26 cellular contexts compared by ENCODE assay signal in genomic region chr3:165884518-165884917, GRCh38. TPM values are rescaled to one million over a fixed set of nuclear protein-coding genes. Genes with fewer than 3 reads are reported as not detected.
A peak's percentile ranks its signal among the peaks of the same experiment; 100 is the strongest.
DNase-seq lines count a peak whose midpoint lies in the region; ATAC-seq and TF ChIP-seq lines count a peak whose summit lies in the region.
"Had no signal": no experiment of that assay in that cellular context is flagged by ENCODE, and none has a peak within 500 bp of the region (broad histone marks: within the 10 kb centered on the region; RNA-seq: fewer than 3 reads in every experiment).

No MANE protein-coding gene starts in this region.

- TF ChIP-seq CTCF in KMS-11 (conservative IDR thresholded peaks at IDR 0.05; ENCODE audit: low read depth, low read length) (no peak), fibroblast of lung (conservative IDR thresholded peaks at IDR 0.05 in 1 of 2, IDR thresholded peaks at IDR 0.05 in 1 of 2; ENCODE audit: low read depth in 1 of 2, low read length in 2 of 2) (no peak)

- DNase-seq in NCI-H345 treated with DMSO at 0.1 percent for 48 hours (lab: John Stamatoyannopoulos, UW; ENCODE audit: unreplicated experiment) (peak; percentile 18), NCI-H345 (lab: John Stamatoyannopoulos, UW) (no peak), RKO (ENCODE audit: low spot score) (peak; percentile 51), fibroblast of lung (ENCODE audit: low read depth in 2 of 2) (peak; percentile 2 to 29)
- DNase-seq in activated CD8-positive, alpha-beta memory T cell treated with anti-CD3 and anti-CD28 coated beads for 24 hours: no peak
- DNase-seq: activated CD4-positive, alpha-beta T cell treated with anti-CD3 and anti-CD28 coated beads, Interleukin-2, amount 50 U/mL, for 1 hour; C1 segment of cervical spinal cord; dorsolateral prefrontal cortex; GM23248; Karpas-422; kidney glomerular epithelial cell; lower lobe of right lung; mucosa of descending colon; NCI-H1105; NCI-H510A; nephron progenitor cell; ovary; stimulated activated CD4-positive, alpha-beta T cell treated with anti-CD3 and anti-CD28 coated beads, Interleukin-2, amount 100 ng/mL, for 24 hours; upper lobe of left lung had no signal

- H4K20me1 ChIP-seq in KMS-11 (ENCODE audit: insufficient read depth) (no peaks in the 10 kb centered on the region), fibroblast of lung (ENCODE audit: control insufficient read depth, extremely low read depth, insufficient read depth, low read length) (no peaks in the 10 kb centered on the region)

- 0 out of 2 replicates have a peak overlapping the region, but pooled peaks have one; percentile 19 for H3K4me2 ChIP-seq in KMS-11
- no peak overlapping the region for H3K4me2 ChIP-seq in fibroblast of lung (ENCODE audit: extremely low read depth, insufficient read depth, low read length)
- H3K4me2 ChIP-seq: smooth muscle cell had no signal

- no peaks in the 10 kb centered on the region for H3K9me3 ChIP-seq in fibroblast of lung (ENCODE audit: control insufficient read depth, insufficient read depth, low read depth, low read length)
- H3K9me3 ChIP-seq: ascending aorta, lower lobe of right lung, mucosa of descending colon, ovary, upper lobe of left lung had no signal

- H3K4me3 ChIP-seq in KMS-11 (IDR thresholded peaks at IDR 0.05; ENCODE audit: insufficient read depth, low read depth, low read length) (no peak overlapping the region), fibroblast of lung (replicated peaks in 1 of 4; ENCODE audit: control extremely low read depth in 1 of 4, insufficient read depth in 1 of 4, low read depth in 3 of 4, low read length in 4 of 4) (peak overlapping the region in 2 of 4 experiments; percentile 36 to 91)
- H3K4me3 ChIP-seq: ascending aorta, GM23248, mucosa of descending colon, ovary, smooth muscle cell had no signal

- H3K4me1 ChIP-seq in KMS-11 (ENCODE audit: low read depth, poor library complexity, severe bottlenecking) (no peaks in the 10 kb centered on the region), fibroblast of lung (ENCODE audit: control insufficient read depth, extremely low read depth, insufficient read depth, low read length) (no peaks in the 10 kb centered on the region)
- H3K4me1 ChIP-seq: ascending aorta, lower lobe of right lung, upper lobe of left lung had no signal

- H2AFZ ChIP-seq in KMS-11 (ENCODE audit: low read depth) (peak overlapping the region; percentile 36; the same call in 1 of the 2 replicates), fibroblast of lung (ENCODE audit: low read length) (no peak overlapping the region)
- H2AFZ ChIP-seq: GM23248 had no signal

- ATAC-seq in HG03521 (IDR thresholded peaks at IDR 0.05; ENCODE audit: unreplicated experiment) (no peak), GM18861 (IDR thresholded peaks at IDR 0.05; ENCODE audit: unreplicated experiment) (no peak)
- ATAC-seq: activated naive CD4-positive, alpha-beta T cell treated with anti-CD3 and anti-CD28 coated beads, Interleukin-2, amount 50 U/mL, for 72 hours; lower lobe of right lung; mucosa of descending colon had no signal

- H3K36me3 ChIP-seq in KMS-11 (ENCODE audit: insufficient read depth) (no peaks in the 10 kb centered on the region), fibroblast of lung (ENCODE audit: control insufficient read depth, insufficient read depth, low read length) (no peaks in the 10 kb centered on the region)
- H3K36me3 ChIP-seq: ascending aorta, lower lobe of right lung, ovary, upper lobe of left lung had no signal

- H3K9ac ChIP-seq in KMS-11 (no peak overlapping the region), fibroblast of lung (ENCODE audit: insufficient read depth, low read length) (no peak overlapping the region)
- H3K9ac ChIP-seq: GM23248 had no signal

- no peak overlapping the region for H3K27ac ChIP-seq in KMS-11
- no peak overlapping the region for H3K27ac ChIP-seq in fibroblast of lung (ENCODE audit: insufficient read depth, low read length)
- H3K27ac ChIP-seq: ascending aorta, dorsolateral prefrontal cortex, GM23248, lower lobe of right lung, ovary, upper lobe of left lung had no signal

- H3K27me3 ChIP-seq in KMS-11 (ENCODE audit: insufficient read depth, low read depth) (no peaks in the 10 kb centered on the region), fibroblast of lung (ENCODE audit: control insufficient read depth, insufficient read depth, low read length) (no peaks in the 10 kb centered on the region)
- H3K27me3 ChIP-seq: ascending aorta, dorsolateral prefrontal cortex, ovary, upper lobe of left lung had no signal

- H3K79me2 ChIP-seq in KMS-11 (ENCODE audit: insufficient read depth, low read depth): no peaks in the 10 kb centered on the region
- no peaks in the 10 kb centered on the region for H3K79me2 ChIP-seq in fibroblast of lung (ENCODE audit: control insufficient read depth, insufficient read depth, low read length)

RNA-seq across cellular contexts. Expression of gene BCHE, which starts 47.3 kb away (rescaled TPM):
- 29.0 and 34.7 TPM in 2 replicates for total RNA-seq in fibroblast of lung
- 5.8 and 6.9 TPM in 2 replicates for polyA plus RNA-seq in fibroblast of lung
- polyA plus RNA-seq in fibroblast of lung (2012): 4.4 and 4.8 TPM in 2 replicates
- polyA minus RNA-seq in fibroblast of lung (ENCODE audit: low replicate concordance): 0.75 TPM in 1 of 2 replicates, not detected in the other
- total RNA-seq: activated naive CD4-positive, alpha-beta T cell treated with anti-CD3 and anti-CD28 coated beads, Interleukin-2, amount 50 U/mL, for 72 hours; ascending aorta; G401; GM23248; smooth muscle cell had no signal
- polyA plus RNA-seq: GM23248 had no signal

Comparison
In these comparisons a context has a peak if more than half of its experiments do, and no peak if none do; other contexts are left out.
1. DNase-seq: peak in NCI-H345 treated with DMSO at 0.1 percent for 48 hours (single experiment), RKO (single experiment) and fibroblast of lung (2 of 2); none in NCI-H345 (single experiment) and activated CD8-positive, alpha-beta memory T cell treated with anti-CD3 and anti-CD28 coated beads for 24 hours (single experiment).